Comparison of ENCODE assay signal across 22 cellular contexts in the genomic region with DNA sequence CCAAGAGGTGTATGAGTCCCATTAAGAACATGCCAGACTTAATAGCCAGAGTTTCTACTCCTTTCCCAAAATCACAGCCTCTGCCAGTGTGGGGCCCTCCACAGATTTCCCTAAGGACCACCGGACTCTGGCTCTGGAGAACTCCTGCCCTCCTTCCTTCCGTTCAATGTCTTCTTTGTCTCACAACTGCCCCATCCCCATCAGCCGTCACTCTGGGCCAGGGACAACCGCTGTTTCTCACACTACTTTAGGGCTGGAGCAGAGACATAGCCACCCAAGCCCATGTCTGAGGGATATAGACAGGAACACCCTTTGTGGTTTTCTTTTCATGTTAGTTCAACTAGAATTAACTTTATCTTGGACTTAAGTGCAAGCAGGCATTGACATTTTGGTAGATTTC. TPM values are rescaled to one million over a fixed set of nuclear protein-coding genes. Genes with fewer than 3 reads are reported as not detected.
DNase-seq lines count a peak whose midpoint lies in the region; ATAC-seq and TF ChIP-seq lines count a peak whose summit lies in the region.
"Had no signal": no experiment of that assay in that cellular context is flagged by ENCODE, and none has a peak within 500 bp of the region (broad histone marks: within the 10 kb centered on the region; RNA-seq: fewer than 3 reads in every experiment).

No MANE protein-coding gene starts in this region.

- H3K4me1 ChIP-seq in parathyroid adenoma (peaks cover 24% of the 10 kb centered on the region), transverse colon (peaks cover 0 to 9% (median 4%) of the 10 kb centered on the region in 4 donors)
- H3K4me1 ChIP-seq: HAP-1 had no signal

- WGBS in transverse colon (ENCODE audit: low coverage in 1 of 2), 2 donors, result 77 to 88% methylated on average over 3 to 4 of the region's 4 CpGs

- no peaks in the 10 kb centered on the region for H3K9me3 Mint-ChIP-seq in activated naive CD4-positive, alpha-beta T cell treated with anti-CD3 and anti-CD28 coated beads, Interleukin-2, amount 50 U/mL, for 72 hours
- H3K9me3 Mint-ChIP-seq: GM23338 had no signal

- H3K36me3 ChIP-seq in parathyroid adenoma (ENCODE audit: control insufficient read depth, insufficient read depth, low read length), result no peaks in the 10 kb centered on the region
- no peaks in the 10 kb centered on the region for H3K36me3 ChIP-seq in transverse colon
- H3K36me3 ChIP-seq: HAP-1 had no signal

- H3K27ac Mint-ChIP-seq in activated naive CD4-positive, alpha-beta T cell treated with anti-CD3 and anti-CD28 coated beads, Interleukin-2, amount 50 U/mL, for 72 hours, result no peak overlapping the region
- H3K27ac Mint-ChIP-seq: B cell, GM23338 had no signal

- H3K4me3 ChIP-seq in parathyroid adenoma (ENCODE audit: low read depth, low read length) (no peak overlapping the region), transverse colon (no peak overlapping the region)
- H3K4me3 ChIP-seq: A549, GM23338, HAP-1 had no signal

- H2AFZ ChIP-seq in parathyroid adenoma, result no peak overlapping the region
- H2AFZ ChIP-seq: GM23338 had no signal

- no peak overlapping the region for H3K9ac ChIP-seq in parathyroid adenoma

- H3K27ac ChIP-seq in parathyroid adenoma, result no peak overlapping the region
- no peak overlapping the region for H3K27ac ChIP-seq in transverse colon
- H3K27ac ChIP-seq: A549 had no signal

- H3K27me3 ChIP-seq in parathyroid adenoma (ENCODE audit: control insufficient read depth, insufficient read depth, low read length), result no peaks in the 10 kb centered on the region
- H3K27me3 ChIP-seq in transverse colon, result peaks cover 8% of the 10 kb centered on the region

- peak overlapping the region; percentile 64 for H3K4me2 ChIP-seq in parathyroid adenoma (ENCODE audit: low read length)
- H3K4me2 ChIP-seq: A549, GM23338 had no signal

- DNase-seq in cardiac septum (ENCODE audit: low spot score), result peak; percentile 63
- DNase-seq in left cardiac atrium, result no peak
- peak; percentile 62 for DNase-seq in astrocyte of the hippocampus (ENCODE audit: low read depth, low spot score)
- DNase-seq in transverse colon, result peak; percentile 5
- DNase-seq in activated naive CD4-positive, alpha-beta T cell treated with anti-CD3 and anti-CD28 coated beads, Interleukin-2, amount 50 U/mL, for 16 hours, result no peak
- no peak for DNase-seq in activated naive CD4-positive, alpha-beta T cell treated with anti-CD3 and anti-CD28 coated beads, Interleukin-2, amount 50 U/mL, for 72 hours (ENCODE audit: low spot score in 2 of 2)
- no peak for DNase-seq in hypothalamus (lab: John Stamatoyannopoulos, UW)
- DNase-seq: DMS79, KG1, NCI-H1092, NCI-H1436, NCI-H1930, NCI-H226, NCI-H510A treated with DMSO at 0.1 percent for 48 hours, NCI-H748 treated with DMSO at 0.1 percent for 48 hours had no signal

- no peaks in the 10 kb centered on the region for H3K36me3 Mint-ChIP-seq in activated naive CD4-positive, alpha-beta T cell treated with anti-CD3 and anti-CD28 coated beads, Interleukin-2, amount 50 U/mL, for 72 hours

- H3K9me3 ChIP-seq in parathyroid adenoma (ENCODE audit: control insufficient read depth, low read length), result no peaks in the 10 kb centered on the region
- no peaks in the 10 kb centered on the region for H3K9me3 ChIP-seq in transverse colon
- H3K9me3 ChIP-seq: A549, HAP-1 had no signal

- no peak for TF ChIP-seq POLR2A in transverse colon (IDR thresholded peaks at IDR 0.05)

- no peak for TF ChIP-seq EP300 in transverse colon (IDR thresholded peaks at IDR 0.05; ENCODE audit: low read depth)

- ATAC-seq in left cardiac atrium, result no peak
- ATAC-seq in activated naive CD4-positive, alpha-beta T cell treated with anti-CD3 and anti-CD28 coated beads, Interleukin-2, amount 50 U/mL, for 72 hours, result no peak
- ATAC-seq: GM23338 had no signal

- no peaks in the 10 kb centered on the region for H3K79me2 ChIP-seq in parathyroid adenoma

- intact Hi-C loops in cardiac septum (cut with DNase I) (loop anchor here (10.0 kb wide), 1 partner anchor 330 kb away; a partner anchor contains a TSS), left cardiac atrium (cut with DNase I) (loop anchor here (2.0 to 10.0 kb wide), 2 partner anchors 70 to 330 kb away; a partner anchor contains a TSS), transverse colon (cut with DNase I; ENCODE audit: low total_unique reads) (loop anchor here (2.0 to 5.0 kb wide), 2 partner anchors 70 to 233 kb away; no protein-coding TSS in a partner anchor)

- in situ Hi-C loops in transverse colon (cut with MboI; ENCODE audit: low pct_ligation_motif_present in 1 of 4, low pct_unique_long_range_greater_than_20kb in 1 of 4, low sequenced_read_pairs in 3 of 4), result loop anchor here in 2 of 4 donors (5.0 to 25.0 kb wide), 3 partner anchors 67 to 323 kb away; a partner anchor contains a TSS

- TF ChIP-seq CTCF in parathyroid adenoma (IDR thresholded peaks at IDR 0.05), result no peak
- TF ChIP-seq CTCF in transverse colon (IDR thresholded peaks at IDR 0.05), result no peak

RNA-seq across cellular contexts. Expression of a gene that starts 6.6 kb away (rescaled TPM):
- total RNA-seq in cardiac septum, result 47.6 TPM
- 10 to 100 TPM; 27.9 to 55.0 TPM for total RNA-seq in left cardiac atrium
- total RNA-seq in transverse colon, result 10 to 100 TPM; 30.3 to 64.7 (median 51.6) TPM
- 10 to 100 TPM in 1 of 2 donors, 1 to 10 TPM in 1; 5.5 to 11.3 TPM for total RNA-seq in activated naive CD4-positive, alpha-beta T cell treated with anti-CD3 and anti-CD28 coated beads, Interleukin-2, amount 50 U/mL, for 72 hours

RNA-seq across cellular contexts. Expression of a gene that starts 17.4 kb away (rescaled TPM):
- total RNA-seq in cardiac septum, result 0.54 TPM
- under 1 TPM in 1 of 2 donors, not detected in 1; 0.38 TPM for total RNA-seq in left cardiac atrium
- under 1 TPM in 1 of 4 donors, not detected in 3; 0.16 TPM for total RNA-seq in transverse colon
- not detected for total RNA-seq in activated naive CD4-positive, alpha-beta T cell treated with anti-CD3 and anti-CD28 coated beads, Interleukin-2, amount 50 U/mL, for 72 hours
- total RNA-seq: B cell, HT1080, SK-MEL-5 had no signal

Comparison
In these comparisons a context has a peak if more than half of its experiments do, and no peak if none do; other contexts are left out.
1. DNase-seq: peak in cardiac septum (single experiment), astrocyte of the hippocampus (single experiment) and transverse colon (single experiment); none in left cardiac atrium (single experiment), activated naive CD4-positive, alpha-beta T cell treated with anti-CD3 and anti-CD28 coated beads, Interleukin-2, amount 50 U/mL, for 16 hours (single experiment), activated naive CD4-positive, alpha-beta T cell treated with anti-CD3 and anti-CD28 coated beads, Interleukin-2, amount 50 U/mL, for 72 hours (0 of 2) and hypothalamus (0 of 51).